In genomic region chr7:38748056-38748610, GRCh38 we compare ENCODE assay signal across 11 cellular contexts.
DNase-seq lines count a peak whose midpoint lies in the region; ATAC-seq, FAIRE-seq and TF ChIP-seq lines count a peak whose summit lies in the region.
"Had no signal": no experiment of that assay in that cellular context is flagged by ENCODE, and none has a peak within 500 bp of the region (broad histone marks: within the 10 kb centered on the region; RNA-seq: fewer than 3 reads in every experiment).

No MANE protein-coding gene starts in this region.

- intact Hi-C loops in ascending aorta (cut with DNase I): loop anchor here (5.0 kb wide), 1 partner anchor 351 kb away; no protein-coding TSS in a partner anchor
- intact Hi-C loops in stomach (cut with DNase I; ENCODE audit: low total_unique reads): no loop called here

- H3K9me3 Mint-ChIP-seq in nephron progenitor cell: no peaks in the 10 kb centered on the region

- H3K4me1 Mint-ChIP-seq in nephron progenitor cell: peaks cover 7% of the 10 kb centered on the region

- FAIRE-seq in endometrium (lab: Jason Lieb, UNC): peak; percentile 48

- peaks cover 67% of the 10 kb centered on the region for H3K36me3 Mint-ChIP-seq in nephron progenitor cell (ENCODE audit: low read depth)

- H3K4me1 ChIP-seq in DND-41 (ENCODE audit: insufficient read depth, low read length) (no peaks in the 10 kb centered on the region), ascending aorta (no peaks in the 10 kb centered on the region), stomach (no peaks in the 10 kb centered on the region)

- no peak overlapping the region for H3K27ac Mint-ChIP-seq in nephron progenitor cell

- no peak for ATAC-seq in DND-41 (ENCODE audit: insufficient read depth, low read depth)
- ATAC-seq in HG03460 (IDR thresholded peaks at IDR 0.05; ENCODE audit: unreplicated experiment): no peak
- ATAC-seq: right cardiac atrium had no signal

- WGBS in stomach, 5 donors: 89 to 94% (median 93%) methylated on average over 12 of the region's 12 CpGs

- no peak overlapping the region for H2AFZ ChIP-seq in DND-41 (ENCODE audit: low read depth, low read length)

- TF ChIP-seq POLR2A in stomach (IDR thresholded peaks at IDR 0.05): no peak

- TF ChIP-seq EP300 in stomach (IDR thresholded peaks at IDR 0.05): no peak

- no peaks in the 10 kb centered on the region for H4K20me1 ChIP-seq in DND-41 (ENCODE audit: insufficient read depth, low read length)

- DNase-seq in DND-41 (no peak), NCI-H2171 treated with DMSO at 0.1 percent for 48 hours (lab: John Stamatoyannopoulos, UW) (peak; percentile 49), nephron progenitor cell (no peak), NCI-H1694 treated with DMSO at 0.1 percent for 48 hours (lab: John Stamatoyannopoulos, UW) (no peak), ascending aorta (ENCODE audit: low spot score in 2 of 2) (no peak), stomach (no peak)
- DNase-seq: NCI-H510A; stimulated activated naive CD4-positive, alpha-beta T cell had no signal

- no peak overlapping the region for H3K9ac ChIP-seq in DND-41 (ENCODE audit: low read depth, low read length)

- H3K79me2 ChIP-seq in DND-41 (ENCODE audit: insufficient read depth, low read length): no peaks in the 10 kb centered on the region

- no peak overlapping the region for H3K4me2 ChIP-seq in DND-41 (ENCODE audit: insufficient read depth, low read length)

- H3K27me3 ChIP-seq in DND-41 (ENCODE audit: insufficient read depth, low read length, poor library complexity): no peaks in the 10 kb centered on the region
- H3K27me3 ChIP-seq in ascending aorta: no peaks in the 10 kb centered on the region
- H3K27me3 ChIP-seq in stomach: no peaks in the 10 kb centered on the region

- H3K36me3 ChIP-seq in DND-41 (ENCODE audit: insufficient read depth, low read length) (peaks cover 50% of the 10 kb centered on the region), ascending aorta (peaks cover 8 to 64% of the 10 kb centered on the region in 2 donors), stomach (peaks cover 15 to 81% (median 79%) of the 10 kb centered on the region in 4 donors)

- no peak overlapping the region for H3K4me3 ChIP-seq in DND-41 (ENCODE audit: low read depth in 1 of 2, low read length in 2 of 2)
- H3K4me3 ChIP-seq in ascending aorta: no peak overlapping the region
- H3K4me3 ChIP-seq in stomach: no peak overlapping the region

- H3K4me3 Mint-ChIP-seq in nephron progenitor cell: no peak overlapping the region

- H3K27me3 Mint-ChIP-seq in nephron progenitor cell (ENCODE audit: low read depth, poor library complexity): no peaks in the 10 kb centered on the region

- TF ChIP-seq CTCF in DND-41 (IDR thresholded peaks at IDR 0.05; ENCODE audit: borderline replicate concordance, extremely low read depth, low read length, poor library complexity, severe bottlenecking) (peak; percentile 40), nephron progenitor cell (IDR thresholded peaks at IDR 0.05) (peak; percentile 2), ascending aorta (IDR thresholded peaks at IDR 0.05) (peak in 1 of 3 experiments; percentile 45), stomach (IDR thresholded peaks at IDR 0.05) (peak in 3 of 7 experiments; percentile 6 to 16 (median 7))

- H3K27ac ChIP-seq in DND-41 (ENCODE audit: low read length) (no peak overlapping the region), ascending aorta (no peak overlapping the region), stomach (no peak overlapping the region)

- H3K9me3 ChIP-seq in DND-41 (ENCODE audit: insufficient read depth, low read length, severe bottlenecking): no peaks in the 10 kb centered on the region
- H3K9me3 ChIP-seq in ascending aorta: no peaks in the 10 kb centered on the region
- no peaks in the 10 kb centered on the region for H3K9me3 ChIP-seq in stomach
